In the genomic region with DNA sequence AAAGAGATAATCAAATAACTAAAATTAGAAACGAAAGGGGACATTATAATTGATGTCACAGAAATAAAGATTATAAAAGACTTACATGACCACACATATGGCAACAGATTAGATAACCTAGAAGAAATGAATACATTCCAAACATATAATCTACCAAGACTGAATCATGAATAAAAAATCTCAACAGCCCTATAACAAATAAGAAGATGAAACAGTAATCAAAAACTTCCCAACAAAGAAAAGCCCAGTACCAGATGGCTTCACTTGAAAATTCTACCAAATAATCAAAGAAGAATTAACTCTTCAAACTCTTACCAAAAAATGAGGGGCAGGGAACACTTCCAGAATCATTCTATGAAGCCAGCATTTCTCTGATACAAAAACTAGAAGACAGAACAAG, we compare ENCODE assay signal across 25 cellular contexts. TPM values are rescaled to one million over a fixed set of nuclear protein-coding genes. Genes with fewer than 3 reads are reported as not detected.
A peak's percentile ranks its signal among the peaks of the same experiment; 100 is the strongest.
DNase-seq lines count a peak whose midpoint lies in the region; ATAC-seq, FAIRE-seq and TF ChIP-seq lines count a peak whose summit lies in the region.
"Had no signal": no experiment of that assay in that cellular context is flagged by ENCODE, and none has a peak within 500 bp of the region (broad histone marks: within the 10 kb centered on the region; RNA-seq: fewer than 3 reads in every experiment).

No MANE protein-coding gene starts in this region.

- H3K79me1 ChIP-seq in H9 (ENCODE audit: insufficient read depth, low read depth, low read length, poor library complexity, severe bottlenecking) (peaks cover 3% of the 10 kb centered on the region), neuronal stem cell (ENCODE audit: low read depth, low read length) (peaks cover 4% of the 10 kb centered on the region)

- peaks cover 9% of the 10 kb centered on the region for H3K9me3 Mint-ChIP-seq in activated naive CD8-positive, alpha-beta T cell (ENCODE audit: low read depth)
- peaks cover 15% of the 10 kb centered on the region for H3K9me3 Mint-ChIP-seq in activated naive CD8-positive, alpha-beta T cell treated with anti-CD3 and anti-CD28 coated beads, Interleukin-2, amount 50 U/mL, for 24 hours
- H3K9me3 Mint-ChIP-seq in H9: peaks cover 15 to 20% of the 10 kb centered on the region in 2 experiments
- H3K9me3 Mint-ChIP-seq in activated CD8-positive, alpha-beta T cell treated with anti-CD3 and anti-CD28 coated beads, Interleukin-2, amount 10 ng/mL, durations not matched to agents 7 days and 5 days (ENCODE audit: insufficient read depth): peaks cover 15% of the 10 kb centered on the region

- H4K20me1 ChIP-seq in H9 (ENCODE audit: control insufficient read depth, insufficient read depth, insufficient read length): no peaks in the 10 kb centered on the region

- H3K4me2 ChIP-seq in H9 (ENCODE audit: insufficient read depth, insufficient read length, low read length) (no peak overlapping the region), neuronal stem cell (ENCODE audit: insufficient read depth, low read length, poor library complexity, severe bottlenecking) (no peak overlapping the region)

- H2BK120ac ChIP-seq in H9 (ENCODE audit: low read depth, low read length, poor library complexity, severe bottlenecking) (no peak overlapping the region), neuronal stem cell (ENCODE audit: low read depth, low read length) (no peak overlapping the region)

- peaks cover 69% of the 10 kb centered on the region for H3K4me1 Mint-ChIP-seq in activated naive CD8-positive, alpha-beta T cell (ENCODE audit: low read depth)
- peaks cover 70% of the 10 kb centered on the region for H3K4me1 Mint-ChIP-seq in activated naive CD8-positive, alpha-beta T cell treated with anti-CD3 and anti-CD28 coated beads, Interleukin-2, amount 50 U/mL, for 24 hours
- peaks cover 42 to 47% of the 10 kb centered on the region in 2 experiments for H3K4me1 Mint-ChIP-seq in H9
- H3K4me1 Mint-ChIP-seq in activated CD8-positive, alpha-beta T cell treated with anti-CD3 and anti-CD28 coated beads, Interleukin-2, amount 10 ng/mL, durations not matched to agents 7 days and 5 days (ENCODE audit: low read depth): peaks cover 52% of the 10 kb centered on the region

- H3K18ac ChIP-seq in H9 (ENCODE audit: insufficient read length, low read depth, low read length) (no peak overlapping the region), neuronal stem cell (ENCODE audit: low read length) (no peak overlapping the region)

- H3K23me2 ChIP-seq in H9 (ENCODE audit: insufficient read length, low read depth, low read length, poor library complexity, severe bottlenecking): no peaks in the 10 kb centered on the region

- H2AK5ac ChIP-seq in H9 (ENCODE audit: insufficient read length, low read length) (no peak overlapping the region), neuronal stem cell (ENCODE audit: low read depth, low read length) (no peak overlapping the region)

- no peak overlapping the region for H3K56ac ChIP-seq in H9 (ENCODE audit: insufficient read length, low read depth, low read length)

- H4K8ac ChIP-seq in H9 (replicated peaks; ENCODE audit: insufficient read length, low read depth, low read length) (no peak overlapping the region), neuronal stem cell (ENCODE audit: low read depth, low read length) (no peak overlapping the region)

- FAIRE-seq in endometrium (lab: Jason Lieb, UNC): peak; percentile 81
- FAIRE-seq: bronchial epithelial cell, GM19239, keratinocyte had no signal

- H3K9ac ChIP-seq in H9 (ENCODE audit: extremely low read depth, insufficient read length, low read length) (no peak overlapping the region), neuronal stem cell (ENCODE audit: low read depth, low read length, poor library complexity) (no peak overlapping the region)

- H3K36me3 ChIP-seq in neuronal stem cell (replicated peaks in 1 of 2; ENCODE audit: control insufficient read depth in 2 of 2, insufficient read depth in 2 of 2, low read length in 2 of 2): peaks cover 0 to 6% of the 10 kb centered on the region in 2 donors
- H3K36me3 ChIP-seq: BE2C, esophagus squamous epithelium had no signal

- H3T11ph ChIP-seq in H9 (ENCODE audit: low read length): no peak overlapping the region

- H3K23ac ChIP-seq in H9 (ENCODE audit: insufficient read length, low read depth, low read length) (no peak overlapping the region), neuronal stem cell (ENCODE audit: low read depth, low read length, poor library complexity) (no peak overlapping the region)

- no peak overlapping the region for H2BK20ac ChIP-seq in H9 (ENCODE audit: low read depth, low read length, poor library complexity, severe bottlenecking)

- no CpG with 5 or more reads among the region's 1 CpG for whole genome bisulfite sequencing in H9 (ENCODE audit: extremely low coverage, insufficient read length, low lambda C conversion rate)
- WGBS in neuronal stem cell (ENCODE audit: extremely low coverage in 2 of 2, insufficient read length in 2 of 2, insufficient replicate concordance in 1 of 2), 2 donors: no CpG with 5 or more reads among the region's 1 CpG

- no peak for TF ChIP-seq CTCF in H9 (conservative IDR thresholded peaks at IDR 0.05)

- no peaks in the 10 kb centered on the region for H3K27me3 Mint-ChIP-seq in activated naive CD8-positive, alpha-beta T cell
- no peaks in the 10 kb centered on the region for H3K27me3 Mint-ChIP-seq in activated naive CD8-positive, alpha-beta T cell treated with anti-CD3 and anti-CD28 coated beads, Interleukin-2, amount 50 U/mL, for 24 hours
- no peaks in the 10 kb centered on the region for H3K27me3 Mint-ChIP-seq in H9 (ENCODE audit: low read depth)
- H3K27me3 Mint-ChIP-seq in activated CD8-positive, alpha-beta T cell treated with anti-CD3 and anti-CD28 coated beads, Interleukin-2, amount 10 ng/mL, durations not matched to agents 7 days and 5 days (ENCODE audit: low read depth): no peaks in the 10 kb centered on the region
- H3K27me3 Mint-ChIP-seq: activated CD4-positive, alpha-beta memory T cell treated with anti-CD3 and anti-CD28 coated beads, Interleukin-2, amount 10 ng/mL, durations not matched to agents 7 days and 5 days had no signal

- no peak for ATAC-seq in activated naive CD8-positive, alpha-beta T cell treated with anti-CD3 and anti-CD28 coated beads, Interleukin-2, amount 50 U/mL, for 24 hours
- ATAC-seq in HG03571 (IDR thresholded peaks at IDR 0.05; ENCODE audit: unreplicated experiment) (no peak), GM19467 (IDR thresholded peaks at IDR 0.05; ENCODE audit: unreplicated experiment) (no peak)
- no peak for ATAC-seq in activated CD8-positive, alpha-beta T cell treated with anti-CD3 and anti-CD28 coated beads, Interleukin-2, amount 10 ng/mL, durations not matched to agents 7 days and 5 days
- ATAC-seq: psoas muscle had no signal

- peak overlapping the region; percentile 13 for H3K27ac Mint-ChIP-seq in activated naive CD8-positive, alpha-beta T cell
- no peak overlapping the region for H3K27ac Mint-ChIP-seq in activated naive CD8-positive, alpha-beta T cell treated with anti-CD3 and anti-CD28 coated beads, Interleukin-2, amount 50 U/mL, for 24 hours
- peak overlapping the region in 2 of 3 experiments; percentile 12 to 20; a peak in 3 of 7 replicates for H3K27ac Mint-ChIP-seq in H9
- no peak overlapping the region for H3K27ac Mint-ChIP-seq in activated CD8-positive, alpha-beta T cell treated with anti-CD3 and anti-CD28 coated beads, Interleukin-2, amount 10 ng/mL, durations not matched to agents 7 days and 5 days
- H3K27ac Mint-ChIP-seq: activated CD4-positive, alpha-beta memory T cell treated with anti-CD3 and anti-CD28 coated beads, Interleukin-2, amount 10 ng/mL, durations not matched to agents 7 days and 5 days had no signal

- CTCF ChIA-PET in activated CD8-positive, alpha-beta T cell treated with anti-CD3 and anti-CD28 coated beads, Interleukin-2, amount 10 ng/mL, durations not matched to agents 7 days and 5 days (lab: Charles Lee): no interaction called here

- H3K36me3 Mint-ChIP-seq in activated naive CD8-positive, alpha-beta T cell: peaks cover 19% of the 10 kb centered on the region
- peaks cover 34% of the 10 kb centered on the region for H3K36me3 Mint-ChIP-seq in activated naive CD8-positive, alpha-beta T cell treated with anti-CD3 and anti-CD28 coated beads, Interleukin-2, amount 50 U/mL, for 24 hours (ENCODE audit: low read depth)
- H3K36me3 Mint-ChIP-seq in H9 (ENCODE audit: insufficient read depth in 1 of 3, low read depth in 3 of 3): peaks cover 11 to 38% (median 31%) of the 10 kb centered on the region in 3 experiments
- peaks cover 43% of the 10 kb centered on the region for H3K36me3 Mint-ChIP-seq in activated CD8-positive, alpha-beta T cell treated with anti-CD3 and anti-CD28 coated beads, Interleukin-2, amount 10 ng/mL, durations not matched to agents 7 days and 5 days (ENCODE audit: low read depth)

- no peak overlapping the region for H4K5ac ChIP-seq in H9 (ENCODE audit: insufficient read length, low read depth, low read length)

- peak overlapping the region; percentile 33 for H3K4me3 Mint-ChIP-seq in activated naive CD8-positive, alpha-beta T cell
- H3K4me3 Mint-ChIP-seq in activated naive CD8-positive, alpha-beta T cell treated with anti-CD3 and anti-CD28 coated beads, Interleukin-2, amount 50 U/mL, for 24 hours: no peak overlapping the region
- no peak overlapping the region for H3K4me3 Mint-ChIP-seq in H9
- no peak overlapping the region for H3K4me3 Mint-ChIP-seq in activated CD8-positive, alpha-beta T cell treated with anti-CD3 and anti-CD28 coated beads, Interleukin-2, amount 10 ng/mL, durations not matched to agents 7 days and 5 days
- H3K4me3 Mint-ChIP-seq: activated CD4-positive, alpha-beta memory T cell treated with anti-CD3 and anti-CD28 coated beads, Interleukin-2, amount 10 ng/mL, durations not matched to agents 7 days and 5 days; endodermal cell had no signal

- H3K4me1 ChIP-seq in H9 (ENCODE audit: insufficient read depth, low read length) (peaks cover 3% of the 10 kb centered on the region; the same call in 1 of the 2 replicates), neuronal stem cell (ENCODE audit: control insufficient read depth in 2 of 2, insufficient read depth in 1 of 2, low read depth in 1 of 2, low read length in 2 of 2) (no peaks in the 10 kb centered on the region)
- H3K4me1 ChIP-seq: BE2C had no signal

- H3K27ac ChIP-seq in H9 (ENCODE audit: insufficient read length, low read depth, low read length): no peak overlapping the region
- H3K27ac ChIP-seq in neuronal stem cell (replicated peaks; ENCODE audit: low read length): no peak overlapping the region
- H3K27ac ChIP-seq: esophagus squamous epithelium, psoas muscle had no signal

- H3K27me3 ChIP-seq in H9 (ENCODE audit: insufficient read depth, low read length): no peaks in the 10 kb centered on the region
- H3K27me3 ChIP-seq in neuronal stem cell (ENCODE audit: control insufficient read depth in 3 of 3, insufficient read depth in 3 of 3, low read depth in 1 of 3, low read length in 3 of 3): no peaks in the 10 kb centered on the region
- H3K27me3 ChIP-seq: BE2C, esophagus squamous epithelium had no signal

- H2AFZ ChIP-seq in H9 (ENCODE audit: low read length) (no peak overlapping the region), neuronal stem cell (ENCODE audit: low read length) (no peak overlapping the region)

- H2BK15ac ChIP-seq in H9 (ENCODE audit: low read depth, low read length) (no peak overlapping the region), neuronal stem cell (ENCODE audit: low read length) (no peak overlapping the region)

- POLR2A ChIA-PET in activated CD8-positive, alpha-beta T cell treated with anti-CD3 and anti-CD28 coated beads, Interleukin-2, amount 10 ng/mL, durations not matched to agents 7 days and 5 days (lab: Charles Lee): no interaction called here

- H3K79me2 ChIP-seq in H9 (ENCODE audit: insufficient read depth, low read length): peaks cover 33% of the 10 kb centered on the region

- H2BK5ac ChIP-seq in H9 (ENCODE audit: insufficient read length, low read length) (no peak overlapping the region), neuronal stem cell (ENCODE audit: low read length) (no peak overlapping the region)

- DNase-seq in activated naive CD8-positive, alpha-beta T cell treated with anti-CD3 and anti-CD28 coated beads, Interleukin-2, amount 50 U/mL, for 24 hours: no peak
- DNase-seq in H9: no peak
- DNase-seq in neuronal stem cell (ENCODE audit: low spot score): no peak
- no peak for DNase-seq in activated CD8-positive, alpha-beta T cell treated with anti-CD3 and anti-CD28 coated beads, Interleukin-2, amount 10 ng/mL, durations not matched to agents 7 days and 5 days
- DNase-seq: activated CD4-positive, alpha-beta memory T cell treated with anti-CD3 and anti-CD28 coated beads, Interleukin-2, amount 10 ng/mL, durations not matched to agents 7 days and 5 days; activated CD4-positive, CD25-positive, alpha-beta regulatory T cell; activated gamma-delta T cell; BE2C; cortex of kidney; endodermal cell; esophagus squamous epithelium; NCI-H1105; NCI-H2029 treated with DMSO at 0.1 percent for 48 hours; NCI-H446; psoas muscle; stimulated activated CD8-positive, alpha-beta memory T cell treated with anti-CD3 and anti-CD28 coated beads, Interleukin-4, amount 100 ng/mL, for 48 hours; T1000; trophoblast cell had no signal

- H3K14ac ChIP-seq in H9 (ENCODE audit: insufficient read depth, low read length) (no peak overlapping the region), neuronal stem cell (ENCODE audit: low read length) (no peak overlapping the region)

- H4K91ac ChIP-seq in H9 (ENCODE audit: insufficient read length, low read depth, low read length): no peak overlapping the region
- H4K91ac ChIP-seq in neuronal stem cell (ENCODE audit: low read depth, low read length, poor library complexity): no peak overlapping the region

- H2BK12ac ChIP-seq in H9 (ENCODE audit: insufficient read length, low read depth, low read length): no peak overlapping the region
- no peak overlapping the region for H2BK12ac ChIP-seq in neuronal stem cell (ENCODE audit: low read length)

- H3K9me3 ChIP-seq in H9 (ENCODE audit: control insufficient read depth, low read depth, low read length): no peaks in the 10 kb centered on the region
- peaks cover 0 to 39% of the 10 kb centered on the region in 2 donors for H3K9me3 ChIP-seq in neuronal stem cell (replicated peaks in 1 of 2; ENCODE audit: control insufficient read depth in 2 of 2, insufficient read depth in 1 of 2, low read depth in 1 of 2, low read length in 2 of 2)
- H3K9me3 ChIP-seq: BE2C had no signal

- no peak overlapping the region for H3K4me3 ChIP-seq in neuronal stem cell (ENCODE audit: low read length in 2 of 2)
- H3K4me3 ChIP-seq: esophagus squamous epithelium, psoas muscle had no signal

- H3K4ac ChIP-seq in H9 (ENCODE audit: low read depth, low read length): no peak overlapping the region
- H3K4ac ChIP-seq in neuronal stem cell (ENCODE audit: low read length): no peak overlapping the region

RNA-seq across cellular contexts. Expression of a gene that starts 11.8 kb away (rescaled TPM):
- total RNA-seq in H9 (2021): 170 and 181 TPM in 2 replicates
- polyA plus RNA-seq in neuronal stem cell (2013, experiment 1 of 2): 108 TPM
- 109 TPM for polyA plus RNA-seq in neuronal stem cell (2013, experiment 2 of 2)
- 100 to 1,000 TPM; 112 to 114 TPM for total RNA-seq in activated CD8-positive, alpha-beta T cell treated with anti-CD3 and anti-CD28 coated beads, Interleukin-2, amount 10 ng/mL, durations not matched to agents 7 days and 5 days

Comparison
In these comparisons a context has a peak if more than half of its experiments do, and no peak if none do; other contexts are left out.
1. H3K27ac Mint-ChIP-seq: peak in activated naive CD8-positive, alpha-beta T cell (single experiment) and H9 (2 of 3); none in activated naive CD8-positive, alpha-beta T cell treated with anti-CD3 and anti-CD28 coated beads, Interleukin-2, amount 50 U/mL, for 24 hours (single experiment) and activated CD8-positive, alpha-beta T cell treated with anti-CD3 and anti-CD28 coated beads, Interleukin-2, amount 10 ng/mL, durations not matched to agents 7 days and 5 days (single experiment).